ENCODE assay signal across 23 cellular contexts in the genomic region with DNA sequence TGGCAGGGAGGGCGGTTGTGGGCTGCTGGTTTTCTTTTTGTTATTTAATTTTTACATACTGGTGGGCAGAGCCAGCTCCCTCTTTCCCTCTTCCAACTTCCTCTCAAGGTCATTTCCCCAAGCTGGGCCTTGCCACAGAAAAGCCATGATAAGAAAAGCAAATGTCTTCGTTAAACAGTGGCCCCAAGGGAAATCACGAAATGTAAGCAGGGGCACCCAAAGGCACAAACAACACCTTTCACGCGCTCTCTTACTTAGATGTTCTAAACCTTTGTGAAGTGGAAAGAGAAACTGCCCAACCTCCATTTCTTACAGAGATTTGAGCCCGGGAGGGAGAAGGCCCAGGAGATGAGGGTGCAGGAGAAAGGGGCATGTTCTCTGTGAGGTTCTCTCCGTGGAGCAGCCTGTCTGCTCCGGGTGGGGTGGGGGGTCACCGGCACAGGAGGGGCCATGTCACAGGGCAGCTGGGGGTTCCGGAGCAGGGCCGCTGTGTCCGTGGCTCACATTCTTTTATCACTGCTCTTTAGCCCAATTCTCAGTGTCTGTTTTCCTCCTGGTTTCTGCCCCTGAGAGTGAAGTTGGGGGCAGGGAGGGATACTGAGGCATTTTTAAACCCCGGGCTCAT.
DNase-seq lines count a peak whose midpoint lies in the region; ATAC-seq, FAIRE-seq and TF ChIP-seq lines count a peak whose summit lies in the region.
"Had no signal": no experiment of that assay in that cellular context is flagged by ENCODE, and none has a peak within 500 bp of the region (broad histone marks: within the 10 kb centered on the region; RNA-seq: fewer than 3 reads in every experiment).

No MANE protein-coding gene starts in this region.

- H3K4me1 ChIP-seq in GM23248 (ENCODE audit: insufficient read depth) (no peaks in the 10 kb centered on the region), mesendoderm (ENCODE audit: control insufficient read depth, low read depth, low read length) (peaks cover 5% of the 10 kb centered on the region), pancreas (peaks cover 0 to 11% (median 5%) of the 10 kb centered on the region in 3 donors)
- H3K4me1 ChIP-seq: A549 had no signal

- H3K9ac ChIP-seq in GM23248 = no peak overlapping the region
- H3K9ac ChIP-seq in mesendoderm (ENCODE audit: low read length) = no peak overlapping the region

- TF ChIP-seq CTCF in WTC11 (IDR thresholded peaks at IDR 0.05) (no peak), pancreas (IDR thresholded peaks at IDR 0.05) (no peak)

- no peaks in the 10 kb centered on the region for H3K79me1 ChIP-seq in mesendoderm (ENCODE audit: low read length)

- no peak overlapping the region for H3K4me3 Mint-ChIP-seq in WTC11
- H3K4me3 Mint-ChIP-seq: B cell, CD14-positive monocyte, HFFc6 had no signal

- no peaks in the 10 kb centered on the region for H3K9me3 ChIP-seq in GM23248 (ENCODE audit: low read depth)
- no peaks in the 10 kb centered on the region for H3K9me3 ChIP-seq in pancreas
- H3K9me3 ChIP-seq: A549 had no signal

- no peaks in the 10 kb centered on the region for H3K79me2 ChIP-seq in GM23248 (ENCODE audit: insufficient read depth)
- H3K79me2 ChIP-seq in mesendoderm (ENCODE audit: control insufficient read depth, insufficient read depth, low read length) = no peaks in the 10 kb centered on the region

- H3K27me3 ChIP-seq in GM23248 (replicated peaks; ENCODE audit: insufficient read depth) (peaks cover 6% of the 10 kb centered on the region; the same call in 1 of the 2 replicates), mesendoderm (ENCODE audit: insufficient read depth, low read length, poor library complexity) (no peaks in the 10 kb centered on the region), pancreas (no peaks in the 10 kb centered on the region)

- H2BK15ac ChIP-seq in mesendoderm (replicated peaks; ENCODE audit: low read depth) = peak overlapping the region; percentile 76

- no peak for FAIRE-seq in pancreas (lab: Jason Lieb, UNC)
- FAIRE-seq: A549 had no signal

- no peak overlapping the region for H2BK120ac ChIP-seq in mesendoderm (ENCODE audit: low read depth, low read length)

- 0 out of 2 replicates have a peak overlapping the region, but pooled peaks have one; percentile 24 for H2AFZ ChIP-seq in GM23248

- H3K27ac ChIP-seq in GM23248 = no peak overlapping the region
- H3K27ac ChIP-seq in mesendoderm (ENCODE audit: low read depth, low read length) = no peak overlapping the region
- peak overlapping the region in 1 of 4 donors; percentile 37 for H3K27ac ChIP-seq in pancreas
- H3K27ac ChIP-seq: A549, RWPE1 had no signal

- no peaks in the 10 kb centered on the region for H3K9me2 ChIP-seq in GM23248 (ENCODE audit: insufficient read depth)

- no peaks in the 10 kb centered on the region for H3F3A ChIP-seq in GM23248 (ENCODE audit: insufficient read depth)

- CTCF ChIA-PET in WTC11 (lab: Charles Lee) = interaction anchor here (1.3 kb wide), 1 partner anchor 19 kb away, joined by 3 read pairs; no protein-coding TSS in a partner anchor

- 18% methylated on average over 12 to 13 of the region's 13 CpGs for WGBS in GM23248 (ENCODE audit: low coverage in 1 of 2, low lambda C conversion rate in 2 of 2, missing lambda C conversion rate in 2 of 2), 2 experiments
- no CpG with 5 or more reads among the region's 13 CpGs for WGBS in mesendoderm (ENCODE audit: extremely low coverage, insufficient coverage, low lambda C conversion rate)
- WGBS in pancreas, 2 donors = 25 to 31% methylated on average over 13 of the region's 13 CpGs

- intact Hi-C loops in pancreas (cut with DNase I) = no loop called here

- no peak overlapping the region for H3K27ac Mint-ChIP-seq in WTC11
- H3K27ac Mint-ChIP-seq: B cell, CD14-positive monocyte, HFFc6 had no signal

- H3K4me2 ChIP-seq in GM23248 (ENCODE audit: unreplicated experiment) = no peak overlapping the region
- no peak overlapping the region for H3K4me2 ChIP-seq in mesendoderm (ENCODE audit: low read length)
- H3K4me2 ChIP-seq: A549 had no signal

- in situ Hi-C loops in GM23248 (cut with MboI) = loop anchor here (25.0 kb wide), 1 partner anchor 584 kb away; no protein-coding TSS in a partner anchor

- ATAC-seq in WTC11 (peak; percentile 36; the same call in 1 of the 2 replicates), pancreas (peak; percentile 14 to 84 (median 62)), HG02763 (IDR thresholded peaks at IDR 0.05; ENCODE audit: unreplicated experiment) (no peak)
- ATAC-seq: A549 had no signal

- H3K4ac ChIP-seq in mesendoderm (ENCODE audit: low read depth, low read length) = no peak overlapping the region

- H3K36me3 Mint-ChIP-seq in WTC11 = no peaks in the 10 kb centered on the region
- H3K36me3 Mint-ChIP-seq: CD14-positive monocyte had no signal

- DNase-seq in GM23248 (no peak), WTC11 (ENCODE audit: low spot score) (no peak), mesendoderm (no peak), pancreas (no peak), NCI-H226 (no peak), SKM-1 (lab: John Stamatoyannopoulos, UW; ENCODE audit: unreplicated experiment) (no peak), NCI-H146 treated with DMSO at 0.1 percent for 48 hours (lab: John Stamatoyannopoulos, UW; ENCODE audit: unreplicated experiment) (no peak)
- DNase-seq: DMS79; HFFc6; KG1; NCI-H1092; NCI-H1436; NCI-H1930; NCI-H2227 treated with DMSO at 0.1 percent for 48 hours; NCI-H510A treated with DMSO at 0.1 percent for 48 hours; NCI-H774; NK-92 treated with Interleukin-12 subunit alpha and Interleukin-12 subunit beta, amount 100 ng/mL, for 24 hours; SHP77 treated with DMSO at 0.1 percent for 48 hours had no signal

- H4K20me1 ChIP-seq in GM23248 (ENCODE audit: insufficient read depth) = no peaks in the 10 kb centered on the region

- no peaks in the 10 kb centered on the region for H3K27me3 Mint-ChIP-seq in WTC11 (ENCODE audit: low read depth)
- H3K27me3 Mint-ChIP-seq: B cell had no signal

- peaks cover 5% of the 10 kb centered on the region; the same call in 1 of the 2 replicates for H3K9me3 Mint-ChIP-seq in WTC11
- H3K9me3 Mint-ChIP-seq: HFFc6 had no signal

- no peak overlapping the region for H3K23ac ChIP-seq in mesendoderm (ENCODE audit: low read length)

- no peak overlapping the region for H2AK5ac ChIP-seq in mesendoderm (ENCODE audit: low read length)

- no peak overlapping the region for H4K8ac ChIP-seq in mesendoderm (ENCODE audit: low read depth, low read length)

- H4K5ac ChIP-seq in mesendoderm (ENCODE audit: low read length) = no peak overlapping the region

- peaks cover 16% of the 10 kb centered on the region for H3K4me1 Mint-ChIP-seq in WTC11
- H3K4me1 Mint-ChIP-seq: B cell, CD14-positive monocyte had no signal

- H3K56ac ChIP-seq in mesendoderm (ENCODE audit: low read length) = peak overlapping the region; percentile 51

- no peak overlapping the region for H2BK5ac ChIP-seq in mesendoderm (ENCODE audit: low read length)

- H3K4me3 ChIP-seq in GM23248 (no peak overlapping the region), mesendoderm (ENCODE audit: low read length) (no peak overlapping the region), pancreas (no peak overlapping the region)
- H3K4me3 ChIP-seq: A549 had no signal

- POLR2A ChIA-PET in WTC11 (lab: Charles Lee) = no interaction called here

- H3K18ac ChIP-seq in mesendoderm (ENCODE audit: low read length) = peak overlapping the region; percentile 53

- H3K36me3 ChIP-seq in GM23248 (ENCODE audit: low read depth) (no peaks in the 10 kb centered on the region), mesendoderm (ENCODE audit: control insufficient read depth, insufficient read depth, low read length) (no peaks in the 10 kb centered on the region), pancreas (no peaks in the 10 kb centered on the region)

TF ChIP-seq in WTC11, 78 proteins besides CTCF, POLR2A, EP300 and RAD21:
- TF ChIP-seq, protein P1, sequence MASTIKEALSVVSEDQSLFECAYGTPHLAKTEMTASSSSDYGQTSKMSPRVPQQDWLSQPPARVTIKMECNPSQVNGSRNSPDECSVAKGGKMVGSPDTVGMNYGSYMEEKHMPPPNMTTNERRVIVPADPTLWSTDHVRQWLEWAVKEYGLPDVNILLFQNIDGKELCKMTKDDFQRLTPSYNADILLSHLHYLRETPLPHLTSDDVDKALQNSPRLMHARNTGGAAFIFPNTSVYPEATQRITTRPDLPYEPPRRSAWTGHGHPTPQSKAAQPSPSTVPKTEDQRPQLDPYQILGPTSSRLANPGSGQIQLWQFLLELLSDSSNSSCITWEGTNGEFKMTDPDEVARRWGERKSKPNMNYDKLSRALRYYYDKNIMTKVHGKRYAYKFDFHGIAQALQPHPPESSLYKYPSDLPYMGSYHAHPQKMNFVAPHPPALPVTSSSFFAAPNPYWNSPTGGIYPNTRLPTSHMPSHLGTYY (CRISPR knock-in tag; IDR thresholded peaks at IDR 0.05) = no peak
- TF ChIP-seq SP1 (CRISPR knock-in tag; conservative IDR thresholded peaks at IDR 0.05) = no peak
- TF ChIP-seq ZNF138 (CRISPR knock-in tag; conservative IDR thresholded peaks at IDR 0.05) = no peak
TF ChIP-seq in WTC11: peak in this region for 0.
